ENCODE assay signal across 33 cellular contexts in genomic region chr20:50651676-50652075, GRCh38. TPM values are rescaled to one million over a fixed set of nuclear protein-coding genes. Genes with fewer than 3 reads are reported as not detected.
"Had no signal": no experiment of that assay in that cellular context is flagged by ENCODE, and none has a peak within 500 bp of the region (broad histone marks: within the 10 kb centered on the region; RNA-seq: fewer than 3 reads in every experiment).

No MANE protein-coding gene starts in this region.

- H3K9me3 Mint-ChIP-seq: activated CD4-positive, alpha-beta T cell treated with anti-CD3 and anti-CD28 coated beads, Interleukin-2, amount 10 ng/mL, durations not matched to agents 24 days and 14 days; activated naive CD8-positive, alpha-beta T cell treated with anti-CD3 and anti-CD28 coated beads, Interleukin-2, amount 10 ng/mL, durations not matched to agents 7 days and 5 days; activated T-cell treated with anti-CD3 and anti-CD28 coated beads, Interleukin-2, amount 50 U/mL, for 24 hours; mesothelial cell of epicardium; T-helper 1 cell treated with Interleukin-12 subunit alpha and Interleukin-12 subunit beta and Interleukin-4 antibody, amounts not matched to agents 30 μg/mL and 1 μg/mL, for 36 hours had no signal

- H3K36me3 ChIP-seq: ascending aorta, cardiac muscle cell, colonic mucosa, transverse colon, WERI-Rb-1 had no signal

- H3K27me3 ChIP-seq: ascending aorta, cardiac muscle cell, colonic mucosa, hepatocyte, testis, transverse colon had no signal

- H3K9me3 ChIP-seq: ascending aorta, colonic mucosa, psoas muscle, testis, transverse colon had no signal

- ATAC-seq: naive thymus-derived CD4-positive, alpha-beta T cell; psoas muscle; stimulated activated naive CD8-positive, alpha-beta T cell treated with anti-CD3 and anti-CD28 coated beads, Interleukin-15, Interleukin-2, amounts not matched to agents 100 U/mL and 50 U/mL, for 24 hours had no signal

- H3K4me1 Mint-ChIP-seq: activated CD4-positive, alpha-beta T cell treated with anti-CD3 and anti-CD28 coated beads, Interleukin-2, amount 10 ng/mL, durations not matched to agents 24 days and 14 days; activated naive CD4-positive, alpha-beta T cell treated with anti-CD3 and anti-CD28 coated beads, Interleukin-2, amount 10 ng/mL, durations not matched to agents 7 days and 5 days; activated naive CD8-positive, alpha-beta T cell treated with anti-CD3 and anti-CD28 coated beads, Interleukin-2, amount 10 ng/mL, durations not matched to agents 7 days and 5 days had no signal

- DNase-seq: activated CD4-positive, alpha-beta memory T cell treated with anti-CD3 and anti-CD28 coated beads for 36 hours; activated CD4-positive, alpha-beta T cell treated with anti-CD3 and anti-CD28 coated beads, Interleukin-2, amount 10 ng/mL, durations not matched to agents 24 days and 14 days; activated CD4-positive, CD25-positive, alpha-beta regulatory T cell treated with anti-CD3 and anti-CD28 coated beads, Interleukin-2, amount 50 U/mL, for 72 hours; activated CD8-positive, alpha-beta memory T cell treated with anti-CD3 and anti-CD28 coated beads, Interleukin-2, amount 50 U/mL, for 48 hours; activated gamma-delta T cell; activated naive CD4-positive, alpha-beta T cell treated with anti-CD3 and anti-CD28 coated beads, Interleukin-2, amount 10 ng/mL, durations not matched to agents 7 days and 5 days; activated naive CD8-positive, alpha-beta T cell treated with anti-CD3 and anti-CD28 coated beads, Interleukin-2, amount 10 ng/mL, durations not matched to agents 7 days and 5 days; activated T-cell treated with anti-CD3 and anti-CD28 coated beads, Interleukin-2, amount 50 U/mL, for 24 hours; cerebellar nuclear complex; colonic mucosa; effector CD8-positive, alpha-beta T cell; glutamatergic neuron; islet precursor cell; mammary epithelial cell; naive thymus-derived CD4-positive, alpha-beta T cell; nucleus accumbens; psoas muscle; stimulated activated naive CD8-positive, alpha-beta T cell treated with anti-CD3 and anti-CD28 coated beads, Interleukin-15, Interleukin-2, amounts not matched to agents 100 U/mL and 50 U/mL, for 24 hours; T-helper 9 cell; testis; transverse colon; WERI-Rb-1 had no signal

- H3K27ac Mint-ChIP-seq: activated CD4-positive, alpha-beta memory T cell treated with anti-CD3 and anti-CD28 coated beads for 36 hours; activated CD4-positive, alpha-beta T cell treated with anti-CD3 and anti-CD28 coated beads, Interleukin-2, amount 10 ng/mL, durations not matched to agents 24 days and 14 days; activated naive CD4-positive, alpha-beta T cell treated with anti-CD3 and anti-CD28 coated beads, Interleukin-2, amount 10 ng/mL, durations not matched to agents 7 days and 5 days; activated naive CD8-positive, alpha-beta T cell treated with anti-CD3 and anti-CD28 coated beads, Interleukin-2, amount 10 ng/mL, durations not matched to agents 7 days and 5 days; activated T-cell treated with anti-CD3 and anti-CD28 coated beads, Interleukin-2, amount 50 U/mL, for 24 hours; brain; mesothelial cell of epicardium; naive thymus-derived CD4-positive, alpha-beta T cell; T-helper 1 cell treated with Interleukin-12 subunit alpha and Interleukin-12 subunit beta and Interleukin-4 antibody, amounts not matched to agents 30 μg/mL and 1 μg/mL, for 36 hours had no signal

- H3K36me3 Mint-ChIP-seq: activated CD4-positive, alpha-beta memory T cell treated with anti-CD3 and anti-CD28 coated beads for 36 hours; activated naive CD4-positive, alpha-beta T cell treated with anti-CD3 and anti-CD28 coated beads, Interleukin-2, amount 10 ng/mL, durations not matched to agents 7 days and 5 days; activated naive CD8-positive, alpha-beta T cell treated with anti-CD3 and anti-CD28 coated beads, Interleukin-2, amount 10 ng/mL, durations not matched to agents 7 days and 5 days; mesothelial cell of epicardium; naive thymus-derived CD4-positive, alpha-beta T cell had no signal

- H3K4me3 Mint-ChIP-seq: activated CD4-positive, alpha-beta memory T cell treated with anti-CD3 and anti-CD28 coated beads for 36 hours; activated CD4-positive, alpha-beta T cell treated with anti-CD3 and anti-CD28 coated beads, Interleukin-2, amount 10 ng/mL, durations not matched to agents 24 days and 14 days; activated naive CD4-positive, alpha-beta T cell treated with anti-CD3 and anti-CD28 coated beads, Interleukin-2, amount 10 ng/mL, durations not matched to agents 7 days and 5 days; activated naive CD8-positive, alpha-beta T cell treated with anti-CD3 and anti-CD28 coated beads, Interleukin-2, amount 10 ng/mL, durations not matched to agents 7 days and 5 days; activated T-cell treated with anti-CD3 and anti-CD28 coated beads, Interleukin-2, amount 50 U/mL, for 24 hours; brain; mesothelial cell of epicardium; naive thymus-derived CD4-positive, alpha-beta T cell; T-helper 1 cell treated with Interleukin-12 subunit alpha and Interleukin-12 subunit beta and Interleukin-4 antibody, amounts not matched to agents 30 μg/mL and 1 μg/mL, for 36 hours had no signal

- H3K4me1 ChIP-seq: colonic mucosa, parathyroid adenoma, psoas muscle had no signal

- H3K27ac ChIP-seq: ascending aorta, cardiac muscle cell, colonic mucosa, epithelial cell of prostate, parathyroid adenoma, psoas muscle, testis, WERI-Rb-1 had no signal

- H3K4me3 ChIP-seq: ascending aorta, cardiac muscle cell, colonic mucosa, hepatocyte, psoas muscle, testis, transverse colon had no signal

RNA-seq across cellular contexts. Expression of gene RIPOR3, which starts 39.7 kb away (rescaled TPM):
- total RNA-seq: activated CD4-positive, alpha-beta memory T cell treated with anti-CD3 and anti-CD28 coated beads for 36 hours; activated CD4-positive, alpha-beta T cell treated with anti-CD3 and anti-CD28 coated beads, Interleukin-2, amount 10 ng/mL, durations not matched to agents 24 days and 14 days; activated CD8-positive, alpha-beta memory T cell treated with anti-CD3 and anti-CD28 coated beads for 36 hours; activated naive CD8-positive, alpha-beta T cell treated with anti-CD3 and anti-CD28 coated beads, Interleukin-2, amount 10 ng/mL, durations not matched to agents 7 days and 5 days; dermis microvascular lymphatic vessel endothelial cell had no signal
- polyA plus RNA-seq: mammary epithelial cell, neural cell had no signal
